In genomic region chr15:88246666-88247446, GRCh38 we compare ENCODE assay signal across 8 cellular contexts.
DNase-seq lines count a peak whose midpoint lies in the region; ATAC-seq and TF ChIP-seq lines count a peak whose summit lies in the region.

No MANE protein-coding gene starts in this region.

- peaks cover 6% of the 10 kb centered on the region for H3K27me3 ChIP-seq in neutrophil

- peak; percentile 90 for TF ChIP-seq CTCF in neutrophil (IDR thresholded peaks at IDR 0.05)

- H3K4me3 ChIP-seq in neutrophil (ENCODE audit: low read depth in 1 of 2, low read length in 1 of 2): no peak overlapping the region

- DNase-seq in DMS114 treated with DMSO at 0.1 percent for 48 hours (lab: John Stamatoyannopoulos, UW; ENCODE audit: unreplicated experiment): peak; percentile 79
- DNase-seq in HuH-7 (ENCODE audit: low spot score): peak; percentile 87
- DNase-seq in RKO (ENCODE audit: low spot score): peak; percentile 73
- DNase-seq in activated T-helper 1 cell treated with anti-CD3 and anti-CD28 coated beads, Interleukin-2, amount 50 U/mL, for 16 hours (ENCODE audit: low read depth in 1 of 2, low spot score in 1 of 2): peak; percentile 50 to 59
- DNase-seq in fibroblast of the conjunctiva (ENCODE audit: low read depth): peak; percentile 30
- DNase-seq in substantia nigra (lab: John Stamatoyannopoulos, UW): peak in 48 of 49 donors; percentile 27 to 88 (median 68)

- no peaks in the 10 kb centered on the region for H3K4me1 ChIP-seq in neutrophil (ENCODE audit: control insufficient read depth in 1 of 2, insufficient read depth in 1 of 2, low read depth in 1 of 2, low read length in 1 of 2)

- no peaks in the 10 kb centered on the region for H3K36me3 ChIP-seq in neutrophil

- no peak overlapping the region for H3K27ac ChIP-seq in neutrophil
- no peak overlapping the region for H3K27ac ChIP-seq in substantia nigra (ENCODE audit: low read depth, low read length, poor library complexity, severe bottlenecking)

- peak; percentile 87 for ATAC-seq in GM21528 (IDR thresholded peaks at IDR 0.05; ENCODE audit: low FRiP score, unreplicated experiment)

- no peaks in the 10 kb centered on the region for H3K9me3 ChIP-seq in neutrophil

Comparison
In these comparisons a context has a peak if more than half of its experiments do, and no peak if none do; other contexts are left out.
1. DNase-seq: peak in every context shown above with its lines; median percentile 87 in HuH-7; 79 in DMS114 treated with DMSO at 0.1 percent for 48 hours; 73 in RKO; 68 in substantia nigra; 54 in activated T-helper 1 cell treated with anti-CD3 and anti-CD28 coated beads, Interleukin-2, amount 50 U/mL, for 16 hours; 30 in fibroblast of the conjunctiva.